ENCODE assay signal across 1 cellular context in the genomic region with DNA sequence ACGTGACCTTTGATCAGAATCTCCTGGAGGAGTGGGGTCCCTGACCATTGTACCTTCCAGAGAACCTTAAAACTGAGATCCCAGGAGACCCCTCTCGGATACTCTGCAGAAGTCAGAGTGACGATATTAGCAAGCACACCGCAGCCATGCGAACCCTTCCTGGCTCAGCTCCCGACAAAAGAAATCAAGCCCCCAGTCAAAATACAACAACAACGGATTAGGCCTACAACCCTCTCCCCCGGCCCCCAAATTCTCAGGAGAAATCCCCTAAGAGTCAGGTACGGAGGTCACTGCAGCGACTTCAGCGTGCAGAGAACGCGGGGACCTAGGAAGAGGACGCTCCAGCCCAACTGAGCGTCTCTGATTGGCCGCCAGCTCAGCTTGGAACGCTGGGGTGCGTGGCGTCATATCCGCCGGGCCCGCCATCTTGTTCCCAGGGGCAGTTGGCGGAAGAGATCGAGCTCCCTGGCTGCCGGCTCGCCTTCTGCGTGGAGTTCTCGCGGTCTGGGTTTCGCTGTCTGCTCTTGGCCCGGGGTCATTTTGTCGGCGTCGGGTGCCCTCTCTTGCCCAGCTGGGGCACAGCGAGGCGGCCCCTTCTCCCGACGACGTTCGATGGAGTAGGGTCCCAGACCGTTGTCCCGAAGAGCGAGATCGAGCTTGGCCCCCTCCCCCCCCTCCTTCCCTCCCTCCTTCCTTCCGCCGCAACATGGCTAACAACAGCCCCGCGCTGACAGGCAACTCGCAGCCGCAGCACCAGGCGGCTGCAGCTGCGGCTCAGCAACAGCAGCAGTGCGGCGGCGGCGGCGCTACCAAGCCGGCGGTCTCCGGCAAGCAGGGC.
TF ChIP-seq lines count a peak whose summit lies in the region.

A gene with protein sequence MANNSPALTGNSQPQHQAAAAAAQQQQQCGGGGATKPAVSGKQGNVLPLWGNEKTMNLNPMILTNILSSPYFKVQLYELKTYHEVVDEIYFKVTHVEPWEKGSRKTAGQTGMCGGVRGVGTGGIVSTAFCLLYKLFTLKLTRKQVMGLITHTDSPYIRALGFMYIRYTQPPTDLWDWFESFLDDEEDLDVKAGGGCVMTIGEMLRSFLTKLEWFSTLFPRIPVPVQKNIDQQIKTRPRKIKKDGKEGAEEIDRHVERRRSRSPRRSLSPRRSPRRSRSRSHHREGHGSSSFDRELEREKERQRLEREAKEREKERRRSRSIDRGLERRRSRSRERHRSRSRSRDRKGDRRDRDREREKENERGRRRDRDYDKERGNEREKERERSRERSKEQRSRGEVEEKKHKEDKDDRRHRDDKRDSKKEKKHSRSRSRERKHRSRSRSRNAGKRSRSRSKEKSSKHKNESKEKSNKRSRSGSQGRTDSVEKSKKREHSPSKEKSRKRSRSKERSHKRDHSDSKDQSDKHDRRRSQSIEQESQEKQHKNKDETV (plus strand): TSS at position 425 of the 838 bp plus-strand sequence. CDS start 282 bp downstream, at position 707.

TF ChIP-seq in HepG2, 621 proteins besides CTCF, POLR2A, EP300 and RAD21 (continued from another document and continues in another):
- TF ChIP-seq, protein P1, sequence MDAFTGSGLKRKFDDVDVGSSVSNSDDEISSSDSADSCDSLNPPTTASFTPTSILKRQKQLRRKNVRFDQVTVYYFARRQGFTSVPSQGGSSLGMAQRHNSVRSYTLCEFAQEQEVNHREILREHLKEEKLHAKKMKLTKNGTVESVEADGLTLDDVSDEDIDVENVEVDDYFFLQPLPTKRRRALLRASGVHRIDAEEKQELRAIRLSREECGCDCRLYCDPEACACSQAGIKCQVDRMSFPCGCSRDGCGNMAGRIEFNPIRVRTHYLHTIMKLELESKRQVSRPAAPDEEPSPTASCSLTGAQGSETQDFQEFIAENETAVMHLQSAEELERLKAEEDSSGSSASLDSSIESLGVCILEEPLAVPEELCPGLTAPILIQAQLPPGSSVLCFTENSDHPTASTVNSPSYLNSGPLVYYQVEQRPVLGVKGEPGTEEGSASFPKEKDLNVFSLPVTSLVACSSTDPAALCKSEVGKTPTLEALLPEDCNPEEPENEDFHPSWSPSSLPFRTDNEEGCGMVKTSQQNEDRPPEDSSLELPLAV (CRISPR knock-in tag; conservative IDR thresholded peaks at IDR 0.05; ENCODE audit: low read depth): no peak
- TF ChIP-seq, protein P2, sequence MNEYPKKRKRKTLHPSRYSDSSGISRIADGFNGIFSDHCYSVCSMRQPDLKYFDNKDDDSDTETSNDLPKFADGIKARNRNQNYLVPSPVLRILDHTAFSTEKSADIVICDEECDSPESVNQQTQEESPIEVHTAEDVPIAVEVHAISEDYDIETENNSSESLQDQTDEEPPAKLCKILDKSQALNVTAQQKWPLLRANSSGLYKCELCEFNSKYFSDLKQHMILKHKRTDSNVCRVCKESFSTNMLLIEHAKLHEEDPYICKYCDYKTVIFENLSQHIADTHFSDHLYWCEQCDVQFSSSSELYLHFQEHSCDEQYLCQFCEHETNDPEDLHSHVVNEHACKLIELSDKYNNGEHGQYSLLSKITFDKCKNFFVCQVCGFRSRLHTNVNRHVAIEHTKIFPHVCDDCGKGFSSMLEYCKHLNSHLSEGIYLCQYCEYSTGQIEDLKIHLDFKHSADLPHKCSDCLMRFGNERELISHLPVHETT (CRISPR knock-in tag; conservative IDR thresholded peaks at IDR 0.05): no peak
- no peak for TF ChIP-seq JUND (CRISPR knock-in tag; IDR thresholded peaks at IDR 0.05)
- peak; percentile 54; the same call in 1 of the 2 replicates for TF ChIP-seq ZNF333 (CRISPR knock-in tag; IDR thresholded peaks at IDR 0.05; ENCODE audit: borderline replicate concordance)
- TF ChIP-seq MIXL1 (CRISPR knock-in tag; IDR thresholded peaks at IDR 0.05): no peak
- TF ChIP-seq ZNF724P (CRISPR knock-in tag; IDR thresholded peaks at IDR 0.05; ENCODE audit: borderline replicate concordance): no peak; the same call in 1 of the 2 replicates
- no peak for TF ChIP-seq SIN3B (IDR thresholded peaks at IDR 0.05; ENCODE audit: low read length)
- TF ChIP-seq ZNF766 (CRISPR knock-in tag; IDR thresholded peaks at IDR 0.05; ENCODE audit: borderline replicate concordance): peak; percentile 87
- TF ChIP-seq ZZZ3 (CRISPR knock-in tag; IDR thresholded peaks at IDR 0.05; ENCODE audit: borderline replicate concordance): peak; percentile 68; the same call in 1 of the 2 replicates
- TF ChIP-seq, protein P3, sequence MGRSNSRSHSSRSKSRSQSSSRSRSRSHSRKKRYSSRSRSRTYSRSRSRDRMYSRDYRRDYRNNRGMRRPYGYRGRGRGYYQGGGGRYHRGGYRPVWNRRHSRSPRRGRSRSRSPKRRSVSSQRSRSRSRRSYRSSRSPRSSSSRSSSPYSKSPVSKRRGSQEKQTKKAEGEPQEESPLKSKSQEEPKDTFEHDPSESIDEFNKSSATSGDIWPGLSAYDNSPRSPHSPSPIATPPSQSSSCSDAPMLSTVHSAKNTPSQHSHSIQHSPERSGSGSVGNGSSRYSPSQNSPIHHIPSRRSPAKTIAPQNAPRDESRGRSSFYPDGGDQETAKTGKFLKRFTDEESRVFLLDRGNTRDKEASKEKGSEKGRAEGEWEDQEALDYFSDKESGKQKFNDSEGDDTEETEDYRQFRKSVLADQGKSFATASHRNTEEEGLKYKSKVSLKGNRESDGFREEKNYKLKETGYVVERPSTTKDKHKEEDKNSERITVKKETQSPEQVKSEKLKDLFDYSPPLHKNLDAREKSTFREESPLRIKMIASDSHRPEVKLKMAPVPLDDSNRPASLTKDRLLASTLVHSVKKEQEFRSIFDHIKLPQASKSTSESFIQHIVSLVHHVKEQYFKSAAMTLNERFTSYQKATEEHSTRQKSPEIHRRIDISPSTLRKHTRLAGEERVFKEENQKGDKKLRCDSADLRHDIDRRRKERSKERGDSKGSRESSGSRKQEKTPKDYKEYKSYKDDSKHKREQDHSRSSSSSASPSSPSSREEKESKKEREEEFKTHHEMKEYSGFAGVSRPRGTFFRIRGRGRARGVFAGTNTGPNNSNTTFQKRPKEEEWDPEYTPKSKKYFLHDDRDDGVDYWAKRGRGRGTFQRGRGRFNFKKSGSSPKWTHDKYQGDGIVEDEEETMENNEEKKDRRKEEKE (IDR thresholded peaks at IDR 0.05): no peak
- TF ChIP-seq RXRA (CRISPR knock-in tag; IDR thresholded peaks at IDR 0.05): peak; percentile 59; the same call in 1 of the 2 replicates
- TF ChIP-seq, protein P4, sequence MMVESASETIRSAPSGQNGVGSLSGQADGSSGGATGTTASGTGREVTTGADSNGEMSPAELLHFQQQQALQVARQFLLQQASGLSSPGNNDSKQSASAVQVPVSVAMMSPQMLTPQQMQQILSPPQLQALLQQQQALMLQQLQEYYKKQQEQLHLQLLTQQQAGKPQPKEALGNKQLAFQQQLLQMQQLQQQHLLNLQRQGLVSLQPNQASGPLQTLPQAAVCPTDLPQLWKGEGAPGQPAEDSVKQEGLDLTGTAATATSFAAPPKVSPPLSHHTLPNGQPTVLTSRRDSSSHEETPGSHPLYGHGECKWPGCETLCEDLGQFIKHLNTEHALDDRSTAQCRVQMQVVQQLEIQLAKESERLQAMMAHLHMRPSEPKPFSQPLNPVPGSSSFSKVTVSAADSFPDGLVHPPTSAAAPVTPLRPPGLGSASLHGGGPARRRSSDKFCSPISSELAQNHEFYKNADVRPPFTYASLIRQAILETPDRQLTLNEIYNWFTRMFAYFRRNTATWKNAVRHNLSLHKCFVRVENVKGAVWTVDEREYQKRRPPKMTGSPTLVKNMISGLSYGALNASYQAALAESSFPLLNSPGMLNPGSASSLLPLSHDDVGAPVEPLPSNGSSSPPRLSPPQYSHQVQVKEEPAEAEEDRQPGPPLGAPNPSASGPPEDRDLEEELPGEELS (CRISPR knock-in tag; IDR thresholded peaks at IDR 0.05): 0 out of 2 replicates have a peak, but pooled peaks have one; percentile 26
- TF ChIP-seq MEF2D (CRISPR knock-in tag; IDR thresholded peaks at IDR 0.05): peak; percentile 53; the same call in 1 of the 2 replicates
- 0 out of 2 replicates have a peak, but pooled peaks have one; percentile 40 for TF ChIP-seq ZNF616 (CRISPR knock-in tag; IDR thresholded peaks at IDR 0.05; ENCODE audit: low read depth)
- peak; percentile 79 for TF ChIP-seq SRSF1 (optimal IDR thresholded peaks at IDR 0.05; ENCODE audit: low read depth, low read length)
- TF ChIP-seq ZNF446 (CRISPR knock-in tag; IDR thresholded peaks at IDR 0.05): 0 out of 2 replicates have a peak, but pooled peaks have one; percentile 25
- TF ChIP-seq SMYD3 (CRISPR knock-in tag; IDR thresholded peaks at IDR 0.05): no peak
- TF ChIP-seq, protein P5, sequence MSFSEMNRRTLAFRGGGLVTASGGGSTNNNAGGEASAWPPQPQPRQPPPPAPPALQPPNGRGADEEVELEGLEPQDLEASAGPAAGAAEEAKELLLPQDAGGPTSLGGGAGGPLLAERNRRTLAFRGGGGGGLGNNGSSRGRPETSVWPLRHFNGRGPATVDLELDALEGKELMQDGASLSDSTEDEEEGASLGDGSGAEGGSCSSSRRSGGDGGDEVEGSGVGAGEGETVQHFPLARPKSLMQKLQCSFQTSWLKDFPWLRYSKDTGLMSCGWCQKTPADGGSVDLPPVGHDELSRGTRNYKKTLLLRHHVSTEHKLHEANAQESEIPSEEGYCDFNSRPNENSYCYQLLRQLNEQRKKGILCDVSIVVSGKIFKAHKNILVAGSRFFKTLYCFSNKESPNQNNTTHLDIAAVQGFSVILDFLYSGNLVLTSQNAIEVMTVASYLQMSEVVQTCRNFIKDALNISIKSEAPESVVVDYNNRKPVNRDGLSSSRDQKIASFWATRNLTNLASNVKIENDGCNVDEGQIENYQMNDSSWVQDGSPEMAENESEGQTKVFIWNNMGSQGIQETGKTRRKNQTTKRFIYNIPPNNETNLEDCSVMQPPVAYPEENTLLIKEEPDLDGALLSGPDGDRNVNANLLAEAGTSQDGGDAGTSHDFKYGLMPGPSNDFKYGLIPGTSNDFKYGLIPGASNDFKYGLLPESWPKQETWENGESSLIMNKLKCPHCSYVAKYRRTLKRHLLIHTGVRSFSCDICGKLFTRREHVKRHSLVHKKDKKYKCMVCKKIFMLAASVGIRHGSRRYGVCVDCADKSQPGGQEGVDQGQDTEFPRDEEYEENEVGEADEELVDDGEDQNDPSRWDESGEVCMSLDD (CRISPR knock-in tag; IDR thresholded peaks at IDR 0.05; ENCODE audit: borderline replicate concordance): no peak
- no peak; the same call in 1 of the 2 replicates for TF ChIP-seq HIVEP1 (CRISPR knock-in tag; IDR thresholded peaks at IDR 0.05)
- TF ChIP-seq, protein P6, sequence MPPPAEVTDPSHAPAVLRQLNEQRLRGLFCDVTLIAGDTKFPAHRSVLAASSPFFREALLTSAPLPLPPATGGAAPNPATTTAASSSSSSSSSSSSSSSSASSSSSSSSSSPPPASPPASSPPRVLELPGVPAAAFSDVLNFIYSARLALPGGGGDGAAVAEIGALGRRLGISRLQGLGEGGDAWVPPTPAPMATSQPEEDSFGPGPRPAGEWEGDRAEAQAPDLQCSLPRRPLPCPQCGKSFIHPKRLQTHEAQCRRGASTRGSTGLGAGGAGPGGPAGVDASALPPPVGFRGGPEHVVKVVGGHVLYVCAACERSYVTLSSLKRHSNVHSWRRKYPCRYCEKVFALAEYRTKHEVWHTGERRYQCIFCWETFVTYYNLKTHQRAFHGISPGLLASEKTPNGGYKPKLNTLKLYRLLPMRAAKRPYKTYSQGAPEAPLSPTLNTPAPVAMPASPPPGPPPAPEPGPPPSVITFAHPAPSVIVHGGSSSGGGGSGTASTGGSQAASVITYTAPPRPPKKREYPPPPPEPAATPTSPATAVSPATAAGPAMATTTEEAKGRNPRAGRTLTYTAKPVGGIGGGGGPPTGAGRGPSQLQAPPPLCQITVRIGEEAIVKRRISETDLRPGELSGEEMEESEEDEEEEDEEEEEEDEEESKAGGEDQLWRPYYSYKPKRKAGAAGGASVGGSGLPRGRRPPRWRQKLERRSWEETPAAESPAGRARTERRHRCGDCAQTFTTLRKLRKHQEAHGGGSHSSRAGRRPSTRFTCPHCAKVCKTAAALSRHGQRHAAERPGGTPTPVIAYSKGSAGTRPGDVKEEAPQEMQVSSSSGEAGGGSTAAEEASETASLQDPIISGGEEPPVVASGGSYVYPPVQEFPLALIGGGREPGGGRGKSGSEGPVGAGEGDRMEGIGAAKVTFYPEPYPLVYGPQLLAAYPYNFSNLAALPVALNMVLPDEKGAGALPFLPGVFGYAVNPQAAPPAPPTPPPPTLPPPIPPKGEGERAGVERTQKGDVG (CRISPR knock-in tag; IDR thresholded peaks at IDR 0.05; ENCODE audit: borderline replicate concordance): 0 out of 2 replicates have a peak, but pooled peaks have one; percentile 70
- TF ChIP-seq ATRX (CRISPR knock-in tag; IDR thresholded peaks at IDR 0.05; ENCODE audit: borderline replicate concordance): no peak
- TF ChIP-seq, protein P7, sequence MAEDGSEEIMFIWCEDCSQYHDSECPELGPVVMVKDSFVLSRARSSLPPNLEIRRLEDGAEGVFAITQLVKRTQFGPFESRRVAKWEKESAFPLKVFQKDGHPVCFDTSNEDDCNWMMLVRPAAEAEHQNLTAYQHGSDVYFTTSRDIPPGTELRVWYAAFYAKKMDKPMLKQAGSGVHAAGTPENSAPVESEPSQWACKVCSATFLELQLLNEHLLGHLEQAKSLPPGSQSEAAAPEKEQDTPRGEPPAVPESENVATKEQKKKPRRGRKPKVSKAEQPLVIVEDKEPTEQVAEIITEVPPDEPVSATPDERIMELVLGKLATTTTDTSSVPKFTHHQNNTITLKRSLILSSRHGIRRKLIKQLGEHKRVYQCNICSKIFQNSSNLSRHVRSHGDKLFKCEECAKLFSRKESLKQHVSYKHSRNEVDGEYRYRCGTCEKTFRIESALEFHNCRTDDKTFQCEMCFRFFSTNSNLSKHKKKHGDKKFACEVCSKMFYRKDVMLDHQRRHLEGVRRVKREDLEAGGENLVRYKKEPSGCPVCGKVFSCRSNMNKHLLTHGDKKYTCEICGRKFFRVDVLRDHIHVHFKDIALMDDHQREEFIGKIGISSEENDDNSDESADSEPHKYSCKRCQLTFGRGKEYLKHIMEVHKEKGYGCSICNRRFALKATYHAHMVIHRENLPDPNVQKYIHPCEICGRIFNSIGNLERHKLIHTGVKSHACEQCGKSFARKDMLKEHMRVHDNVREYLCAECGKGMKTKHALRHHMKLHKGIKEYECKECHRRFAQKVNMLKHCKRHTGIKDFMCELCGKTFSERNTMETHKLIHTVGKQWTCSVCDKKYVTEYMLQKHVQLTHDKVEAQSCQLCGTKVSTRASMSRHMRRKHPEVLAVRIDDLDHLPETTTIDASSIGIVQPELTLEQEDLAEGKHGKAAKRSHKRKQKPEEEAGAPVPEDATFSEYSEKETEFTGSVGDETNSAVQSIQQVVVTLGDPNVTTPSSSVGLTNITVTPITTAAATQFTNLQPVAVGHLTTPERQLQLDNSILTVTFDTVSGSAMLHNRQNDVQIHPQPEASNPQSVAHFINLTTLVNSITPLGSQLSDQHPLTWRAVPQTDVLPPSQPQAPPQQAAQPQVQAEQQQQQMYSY (CRISPR knock-in tag; IDR thresholded peaks at IDR 0.05): no peak
- TF ChIP-seq, protein P8, sequence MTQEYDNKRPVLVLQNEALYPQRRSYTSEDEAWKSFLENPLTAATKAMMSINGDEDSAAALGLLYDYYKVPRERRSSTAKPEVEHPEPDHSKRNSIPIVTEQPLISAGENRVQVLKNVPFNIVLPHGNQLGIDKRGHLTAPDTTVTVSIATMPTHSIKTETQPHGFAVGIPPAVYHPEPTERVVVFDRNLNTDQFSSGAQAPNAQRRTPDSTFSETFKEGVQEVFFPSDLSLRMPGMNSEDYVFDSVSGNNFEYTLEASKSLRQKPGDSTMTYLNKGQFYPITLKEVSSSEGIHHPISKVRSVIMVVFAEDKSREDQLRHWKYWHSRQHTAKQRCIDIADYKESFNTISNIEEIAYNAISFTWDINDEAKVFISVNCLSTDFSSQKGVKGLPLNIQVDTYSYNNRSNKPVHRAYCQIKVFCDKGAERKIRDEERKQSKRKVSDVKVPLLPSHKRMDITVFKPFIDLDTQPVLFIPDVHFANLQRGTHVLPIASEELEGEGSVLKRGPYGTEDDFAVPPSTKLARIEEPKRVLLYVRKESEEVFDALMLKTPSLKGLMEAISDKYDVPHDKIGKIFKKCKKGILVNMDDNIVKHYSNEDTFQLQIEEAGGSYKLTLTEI (CRISPR knock-in tag; conservative IDR thresholded peaks at IDR 0.05): no peak
